Comparison of ENCODE assay signal across 28 cellular contexts in the genomic region with DNA sequence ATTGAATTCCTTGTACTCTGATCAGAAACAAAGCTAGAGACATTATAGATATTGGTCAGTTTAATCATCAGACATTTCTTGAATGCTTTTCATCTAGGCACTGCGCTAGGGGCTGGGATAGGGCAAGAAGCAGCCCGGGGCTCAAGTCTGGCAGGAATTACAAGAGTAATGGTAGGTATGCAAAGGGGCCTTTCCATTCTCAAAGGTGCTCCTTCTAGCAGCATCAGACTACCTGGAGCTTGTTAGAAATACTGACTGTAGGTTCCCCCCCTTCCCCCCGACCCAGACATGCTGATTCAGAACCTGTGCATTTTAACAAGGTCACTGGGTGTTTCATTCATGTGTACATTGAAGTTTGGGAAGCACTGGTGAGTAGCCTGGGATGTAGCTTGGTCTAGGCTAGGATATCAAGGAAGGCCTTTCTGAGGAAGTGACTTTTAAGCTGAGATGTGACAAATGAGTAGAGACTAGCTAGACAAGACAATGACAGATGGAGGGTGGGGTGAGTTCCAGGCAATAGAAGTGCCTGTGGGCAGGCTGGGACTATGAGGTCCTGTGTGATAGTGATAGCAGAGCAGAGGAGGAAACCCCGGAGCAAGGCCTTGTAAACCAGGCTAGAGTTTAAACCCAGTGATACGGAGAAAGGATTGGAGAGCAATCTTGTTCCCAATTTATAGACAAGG. TPM values are rescaled to one million over a fixed set of nuclear protein-coding genes. Genes with fewer than 3 reads are reported as not detected.
"Had no signal": no experiment of that assay in that cellular context is flagged by ENCODE, and none has a peak within 500 bp of the region (broad histone marks: within the 10 kb centered on the region; RNA-seq: fewer than 3 reads in every experiment).

No MANE protein-coding gene starts in this region.

- H3K27ac ChIP-seq: SJSA1 had no signal

- H3K36me3 Mint-ChIP-seq: activated naive CD8-positive, alpha-beta T cell; brain had no signal

- H3K27ac Mint-ChIP-seq: activated B cell treated with CpG ODN at 0.5 μM for 24 hours; activated CD4-positive, alpha-beta T cell treated with anti-CD3 and anti-CD28 coated beads, Interleukin-2, amount 10 ng/mL, durations not matched to agents 24 days and 14 days; activated naive CD4-positive, alpha-beta T cell treated with anti-CD3 and anti-CD28 coated beads for 36 hours; activated naive CD8-positive, alpha-beta T cell; brain; T-helper 2 cell treated with Interferon-gamma antibody and Interleukin-4, amounts not matched to agents 5 μg/mL and 100 μg/mL, for 36 hours had no signal

- DNase-seq: activated B cell treated with CpG ODN at 0.5 μM for 24 hours; activated CD4-positive, alpha-beta T cell treated with anti-CD3 and anti-CD28 coated beads for 1 hour; activated CD4-positive, alpha-beta T cell treated with anti-CD3 and anti-CD28 coated beads, Interleukin-2, amount 10 ng/mL, durations not matched to agents 24 days and 14 days; activated CD4-positive, alpha-beta T cell treated with anti-CD3 and anti-CD28 coated beads, Interleukin-2, amount 50 U/mL, for 48 hours; activated CD8-positive, alpha-beta memory T cell treated with anti-CD3 and anti-CD28 coated beads for 24 hours; activated gamma-delta T cell; activated naive CD4-positive, alpha-beta T cell treated with anti-CD3 and anti-CD28 coated beads for 36 hours; activated T-cell treated with anti-CD3 and anti-CD28 coated beads, Interleukin-2, amount 50 U/mL, for 4 hours; amygdala; MG63; NCI-H1105; NCI-H1436; NCI-H1930; NCI-H2107; NCI-H2171 treated with DMSO at 0.1 percent for 48 hours; NCI-H226; NCI-H526; NCI-H774; SHP77; SW 1271 had no signal

- H3K9me3 Mint-ChIP-seq: activated B cell treated with CpG ODN at 0.5 μM for 24 hours; activated CD4-positive, alpha-beta T cell treated with anti-CD3 and anti-CD28 coated beads, Interleukin-2, amount 10 ng/mL, durations not matched to agents 24 days and 14 days; activated naive CD4-positive, alpha-beta T cell treated with anti-CD3 and anti-CD28 coated beads for 36 hours; activated T-cell treated with anti-CD3 and anti-CD28 coated beads, Interleukin-2, amount 50 U/mL, for 4 hours; brain; T-helper 2 cell treated with Interferon-gamma antibody and Interleukin-4, amounts not matched to agents 5 μg/mL and 100 μg/mL, for 36 hours had no signal

- H3K4me1 Mint-ChIP-seq: activated B cell treated with CpG ODN at 0.5 μM for 24 hours; activated CD4-positive, alpha-beta T cell treated with anti-CD3 and anti-CD28 coated beads, Interleukin-2, amount 10 ng/mL, durations not matched to agents 24 days and 14 days had no signal

- H3K4me3 Mint-ChIP-seq: activated B cell treated with CpG ODN at 0.5 μM for 24 hours; activated CD4-positive, alpha-beta T cell treated with anti-CD3 and anti-CD28 coated beads, Interleukin-2, amount 10 ng/mL, durations not matched to agents 24 days and 14 days; activated naive CD4-positive, alpha-beta T cell treated with anti-CD3 and anti-CD28 coated beads for 36 hours; activated naive CD8-positive, alpha-beta T cell; activated T-cell treated with anti-CD3 and anti-CD28 coated beads, Interleukin-2, amount 50 U/mL, for 4 hours; brain; T-helper 2 cell treated with Interferon-gamma antibody and Interleukin-4, amounts not matched to agents 5 μg/mL and 100 μg/mL, for 36 hours had no signal

- ATAC-seq: activated T-cell treated with anti-CD3 and anti-CD28 coated beads, Interleukin-2, amount 50 U/mL, for 4 hours; SK-N-SH treated with all-trans-retinoic acid at 6 μM for 48 hours had no signal

- FAIRE-seq: astrocyte, RCC 7860 had no signal

RNA-seq across cellular contexts. Expression of a gene that starts 26.3 kb away (rescaled TPM):
- total RNA-seq: OCI-LY7 had no signal
